In the genomic region with DNA sequence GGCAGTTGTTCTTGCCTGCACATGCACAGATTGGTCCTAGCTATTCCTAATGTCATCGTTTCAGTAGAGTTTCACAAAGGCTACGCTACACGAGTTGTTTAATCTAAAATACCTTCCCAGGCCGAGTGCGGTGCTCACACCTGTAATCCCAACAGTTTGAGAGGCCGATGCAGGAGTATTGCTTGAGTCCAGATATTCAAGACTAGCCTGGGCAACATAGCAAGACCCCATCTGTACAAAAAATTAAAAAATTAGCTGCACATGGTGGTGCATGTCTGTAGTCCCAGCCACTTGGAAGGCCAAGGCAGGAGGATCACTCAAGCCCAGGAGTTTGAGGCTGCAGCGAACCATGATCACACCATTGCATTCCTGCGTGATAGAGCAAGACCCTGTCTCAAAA, we compare ENCODE assay signal across 21 cellular contexts.
"Had no signal": no experiment of that assay in that cellular context is flagged by ENCODE, and none has a peak within 500 bp of the region (broad histone marks: within the 10 kb centered on the region; RNA-seq: fewer than 3 reads in every experiment).

No MANE protein-coding gene starts in this region.

- H3K27me3 Mint-ChIP-seq: effector memory CD8-positive, alpha-beta T cell; stimulated activated naive B cell treated with anti-CD40 and anti-IgM and Interleukin-4, amounts not matched to agents 10 μg/mL and 1 μg/mL and 100 μg/mL, for 72 hours; stimulated activated naive CD8-positive, alpha-beta T cell treated with anti-CD3 and anti-CD28 coated beads, Interleukin-15, Interleukin-2, amounts not matched to agents 100 ng/mL and 50 ng/mL, for 24 hours had no signal

- DNase-seq: effector memory CD8-positive, alpha-beta T cell; foreskin fibroblast; gastrocnemius medialis; head of caudate nucleus; left ventricle myocardium superior; lower lobe of right lung; natural killer cell; occipital lobe; ovary; posterior cingulate gyrus; right lobe of liver; small intestine; stimulated activated CD4-positive, alpha-beta T cell treated with anti-CD3 and anti-CD28 coated beads, Interleukin-15, amount 100 ng/mL, for 24 hours; stimulated activated CD4-positive, alpha-beta T cell treated with anti-CD3 and anti-CD28 coated beads, Interleukin-2, amount 100 ng/mL, for 48 hours; stimulated activated naive B cell treated with anti-CD40 and anti-IgM and Interleukin-4, amounts not matched to agents 10 μg/mL and 1 μg/mL and 100 μg/mL, for 72 hours; upper lobe of left lung; uterus had no signal

- H3K27me3 ChIP-seq: gastrocnemius medialis, ovary, right lobe of liver, tibial nerve, upper lobe of left lung, uterus had no signal

- H3K9me3 ChIP-seq: gastrocnemius medialis, lower lobe of right lung, ovary, right lobe of liver, thoracic aorta, tibial nerve, upper lobe of left lung, uterus had no signal

- H3K36me3 Mint-ChIP-seq: natural killer cell had no signal

- H3K4me3 Mint-ChIP-seq: effector memory CD8-positive, alpha-beta T cell; natural killer cell; stimulated activated naive B cell treated with anti-CD40 and anti-IgM and Interleukin-4, amounts not matched to agents 10 μg/mL and 1 μg/mL and 100 μg/mL, for 72 hours; stimulated activated naive CD8-positive, alpha-beta T cell treated with anti-CD3 and anti-CD28 coated beads, Interleukin-15, Interleukin-2, amounts not matched to agents 100 ng/mL and 50 ng/mL, for 24 hours had no signal

- H3K27ac Mint-ChIP-seq: effector memory CD8-positive, alpha-beta T cell; natural killer cell; stimulated activated naive B cell treated with anti-CD40 and anti-IgM and Interleukin-4, amounts not matched to agents 10 μg/mL and 1 μg/mL and 100 μg/mL, for 72 hours; stimulated activated naive CD8-positive, alpha-beta T cell treated with anti-CD3 and anti-CD28 coated beads, Interleukin-15, Interleukin-2, amounts not matched to agents 100 ng/mL and 50 ng/mL, for 24 hours had no signal

- H3K27ac ChIP-seq: coronary artery, gastrocnemius medialis, lower lobe of right lung, ovary, right lobe of liver, thoracic aorta, tibial nerve, upper lobe of left lung, uterus had no signal

- H3K9me3 Mint-ChIP-seq: effector memory CD8-positive, alpha-beta T cell; natural killer cell; stimulated activated naive B cell treated with anti-CD40 and anti-IgM and Interleukin-4, amounts not matched to agents 10 μg/mL and 1 μg/mL and 100 μg/mL, for 72 hours; stimulated activated naive CD8-positive, alpha-beta T cell treated with anti-CD3 and anti-CD28 coated beads, Interleukin-15, Interleukin-2, amounts not matched to agents 100 ng/mL and 50 ng/mL, for 24 hours had no signal

- ATAC-seq: effector memory CD8-positive, alpha-beta T cell; gastrocnemius medialis; left ventricle myocardium superior; lower lobe of right lung; natural killer cell; right lobe of liver; stimulated activated naive B cell treated with anti-CD40 and anti-IgM and Interleukin-4, amounts not matched to agents 10 μg/mL and 1 μg/mL and 100 μg/mL, for 72 hours had no signal
